ENCODE assay signal across 1 cellular context in the genomic region with DNA sequence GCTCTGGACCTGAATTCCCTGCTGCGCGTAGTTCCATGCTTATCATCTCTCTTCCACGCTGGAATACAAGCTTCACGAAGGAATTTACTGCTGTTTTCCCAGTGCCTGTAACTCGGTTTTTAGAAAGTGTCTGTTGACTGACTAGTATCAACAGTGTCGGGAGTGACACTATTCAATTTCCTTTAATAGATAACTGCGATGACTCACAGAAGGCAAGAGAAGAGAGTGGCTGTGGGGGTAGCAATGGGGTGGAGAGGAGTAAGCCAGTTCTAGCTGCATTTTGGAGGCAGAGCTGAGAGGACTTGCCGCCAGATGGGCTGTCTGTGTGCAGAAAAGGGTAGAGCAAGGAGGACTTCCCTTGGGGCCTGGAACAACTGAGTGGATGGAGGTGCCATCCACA.
A peak's percentile ranks its signal among the peaks of the same experiment; 100 is the strongest.
TF ChIP-seq lines count a peak whose summit lies in the region.

No MANE protein-coding gene starts in this region.

TF ChIP-seq in HEK293, 187 proteins besides CTCF, POLR2A, EP300 and RAD21 (continued from another document):
- TF ChIP-seq, protein P1, sequence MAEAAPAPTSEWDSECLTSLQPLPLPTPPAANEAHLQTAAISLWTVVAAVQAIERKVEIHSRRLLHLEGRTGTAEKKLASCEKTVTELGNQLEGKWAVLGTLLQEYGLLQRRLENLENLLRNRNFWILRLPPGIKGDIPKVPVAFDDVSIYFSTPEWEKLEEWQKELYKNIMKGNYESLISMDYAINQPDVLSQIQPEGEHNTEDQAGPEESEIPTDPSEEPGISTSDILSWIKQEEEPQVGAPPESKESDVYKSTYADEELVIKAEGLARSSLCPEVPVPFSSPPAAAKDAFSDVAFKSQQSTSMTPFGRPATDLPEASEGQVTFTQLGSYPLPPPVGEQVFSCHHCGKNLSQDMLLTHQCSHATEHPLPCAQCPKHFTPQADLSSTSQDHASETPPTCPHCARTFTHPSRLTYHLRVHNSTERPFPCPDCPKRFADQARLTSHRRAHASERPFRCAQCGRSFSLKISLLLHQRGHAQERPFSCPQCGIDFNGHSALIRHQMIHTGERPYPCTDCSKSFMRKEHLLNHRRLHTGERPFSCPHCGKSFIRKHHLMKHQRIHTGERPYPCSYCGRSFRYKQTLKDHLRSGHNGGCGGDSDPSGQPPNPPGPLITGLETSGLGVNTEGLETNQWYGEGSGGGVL (tag by site-specific recombination; IDR thresholded peaks at IDR 0.05): peak; percentile 72
- TF ChIP-seq, protein P2, sequence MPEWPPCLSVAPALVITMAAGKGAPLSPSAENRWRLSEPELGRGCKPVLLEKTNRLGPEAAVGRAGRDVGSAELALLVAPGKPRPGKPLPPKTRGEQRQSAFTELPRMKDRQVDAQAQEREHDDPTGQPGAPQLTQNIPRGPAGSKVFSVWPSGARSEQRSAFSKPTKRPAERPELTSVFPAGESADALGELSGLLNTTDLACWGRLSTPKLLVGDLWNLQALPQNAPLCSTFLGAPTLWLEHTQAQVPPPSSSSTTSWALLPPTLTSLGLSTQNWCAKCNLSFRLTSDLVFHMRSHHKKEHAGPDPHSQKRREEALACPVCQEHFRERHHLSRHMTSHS (tag by site-specific recombination; IDR thresholded peaks at IDR 0.05): no peak
- TF ChIP-seq ZNF596 (tag by site-specific recombination; IDR thresholded peaks at IDR 0.05) (no peak), KLF8 (tag by site-specific recombination; IDR thresholded peaks at IDR 0.05) (0 out of 2 replicates have a peak, but pooled peaks have one; percentile 24), MYNN (tag by site-specific recombination; IDR thresholded peaks at IDR 0.05; ENCODE audit: borderline replicate concordance) (no peak), MZF1 (tag by site-specific recombination; IDR thresholded peaks at IDR 0.05; ENCODE audit: borderline replicate concordance) (no peak), ZNF664 (tag by site-specific recombination; IDR thresholded peaks at IDR 0.05) (no peak)
